ENCODE assay signal across 16 cellular contexts in the genomic region with DNA sequence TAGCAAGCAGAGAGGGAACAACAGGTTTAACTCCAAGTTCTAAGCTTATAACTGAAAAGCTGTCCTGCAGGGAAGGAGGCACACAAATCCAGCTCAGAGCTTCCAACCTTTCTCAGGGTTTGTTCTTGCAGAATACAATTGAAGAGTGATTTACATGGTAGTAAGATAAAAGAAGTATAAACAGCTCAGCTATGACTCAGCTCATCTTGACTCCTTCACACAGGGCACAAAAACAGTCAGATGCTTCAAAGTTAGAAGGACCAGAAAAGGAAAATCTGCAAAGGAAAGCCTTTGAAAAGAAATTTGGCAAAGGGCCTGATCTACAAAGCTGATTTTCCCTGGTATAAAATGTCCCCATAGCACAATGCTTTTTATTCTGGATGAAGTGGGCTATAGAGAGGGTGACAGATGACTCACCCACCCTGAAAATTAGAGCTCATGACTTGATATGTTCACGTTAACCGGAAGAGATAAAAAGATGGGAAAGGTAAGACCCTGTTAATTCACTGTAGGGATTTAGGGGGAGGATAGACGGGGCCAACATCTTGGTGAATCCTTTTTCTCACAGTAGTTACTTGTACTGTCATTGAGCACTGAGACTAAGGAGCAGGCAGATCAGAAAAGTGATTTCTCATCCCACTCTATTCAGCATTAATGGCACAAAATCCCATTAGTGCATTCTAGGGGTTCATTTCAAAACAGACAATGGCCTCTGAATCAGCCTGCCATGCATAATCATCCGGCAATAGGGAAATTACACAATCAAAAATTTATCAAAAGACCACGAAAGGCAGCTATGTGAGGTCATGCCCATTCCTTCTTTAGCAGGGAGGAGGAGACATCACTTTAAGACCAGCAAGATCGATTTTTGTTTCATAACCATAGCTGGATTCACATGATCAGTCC.
DNase-seq lines count a peak whose midpoint lies in the region; ATAC-seq and TF ChIP-seq lines count a peak whose summit lies in the region.
"Had no signal": no experiment of that assay in that cellular context is flagged by ENCODE, and none has a peak within 500 bp of the region (broad histone marks: within the 10 kb centered on the region; RNA-seq: fewer than 3 reads in every experiment).

No MANE protein-coding gene starts in this region.

- no peaks in the 10 kb centered on the region for H3K9me3 ChIP-seq in RWPE2 (ENCODE audit: severe bottlenecking)
- H3K9me3 ChIP-seq: esophagus squamous epithelium, transverse colon had no signal

- no peak overlapping the region for H3K4me3 ChIP-seq in RWPE2 (ENCODE audit: severe bottlenecking)
- no peak overlapping the region for H3K4me3 ChIP-seq in skeletal muscle cell (ENCODE audit: low read depth, low read length)
- H3K4me3 ChIP-seq: esophagus squamous epithelium, transverse colon had no signal

- H3K36me3 ChIP-seq in RWPE2 (ENCODE audit: low read depth): no peaks in the 10 kb centered on the region
- H3K36me3 ChIP-seq: esophagus squamous epithelium, transverse colon had no signal

- no peaks in the 10 kb centered on the region for H3K4me1 ChIP-seq in RWPE2 (ENCODE audit: insufficient read depth, poor library complexity, severe bottlenecking)
- H3K4me1 ChIP-seq: transverse colon had no signal

- TF ChIP-seq CTCF in RWPE2 (IDR thresholded peaks at IDR 0.05; ENCODE audit: poor library complexity, severe bottlenecking): no peak

- peak; percentile 9 for DNase-seq in DMS79 treated with DMSO at 0.1 percent for 48 hours (lab: John Stamatoyannopoulos, UW)
- DNase-seq in DMS79 (lab: John Stamatoyannopoulos, UW): no peak
- DNase-seq in RWPE2 (ENCODE audit: low spot score): no peak
- peak; percentile 30 for DNase-seq in fibroblast of gingiva (ENCODE audit: low read depth)
- DNase-seq in skeletal muscle cell (ENCODE audit: low read depth): peak; percentile 41
- no peak for DNase-seq in NCI-H2196 treated with DMSO at 0.1 percent for 48 hours (lab: John Stamatoyannopoulos, UW; ENCODE audit: unreplicated experiment)
- no peak for DNase-seq in NCI-H526 treated with DMSO at 0.1 percent for 48 hours (lab: John Stamatoyannopoulos, UW)
- DNase-seq: 8988T; activated CD4-positive, alpha-beta memory T cell treated with anti-CD3 and anti-CD28 coated beads for 36 hours; activated effector memory CD4-positive, alpha-beta T cell treated with Interleukin-2 at 50 U/mL for 16 hours; esophagus squamous epithelium; NCI-H2081; small intestine; transverse colon had no signal

- H3K27ac ChIP-seq in RWPE2 (ENCODE audit: poor library complexity, severe bottlenecking): no peak overlapping the region
- H3K27ac ChIP-seq: esophagus squamous epithelium, transverse colon had no signal

- ATAC-seq in RWPE2 (ENCODE audit: low read depth): peak; percentile 38; the same call in 1 of the 3 replicates
- no peak for ATAC-seq in HG03045 (IDR thresholded peaks at IDR 0.05; ENCODE audit: unreplicated experiment)
- ATAC-seq: Panc1 had no signal

- H3K27me3 ChIP-seq in RWPE2 (ENCODE audit: insufficient read depth, poor library complexity, severe bottlenecking): no peaks in the 10 kb centered on the region
- H3K27me3 ChIP-seq: esophagus squamous epithelium, transverse colon had no signal

Comparison
In these comparisons a context has a peak if more than half of its experiments do, and no peak if none do; other contexts are left out.
1. DNase-seq: peak in DMS79 treated with DMSO at 0.1 percent for 48 hours (single experiment), fibroblast of gingiva (single experiment) and skeletal muscle cell (single experiment); none in DMS79 (single experiment), RWPE2 (single experiment), NCI-H2196 treated with DMSO at 0.1 percent for 48 hours (single experiment) and NCI-H526 treated with DMSO at 0.1 percent for 48 hours (single experiment).